ENCODE assay signal across 1 cellular context in genomic region chr2:109180786-109181185, GRCh38.
TF ChIP-seq lines count a peak whose summit lies in the region.

No MANE protein-coding gene starts in this region.

TF ChIP-seq in SK-N-SH, 30 proteins besides CTCF, POLR2A, EP300 and RAD21:
- TF ChIP-seq IRF3 (IDR thresholded peaks at IDR 0.05; ENCODE audit: low read depth, low read length), result no peak
- no peak for TF ChIP-seq GATA2 (CRISPR knock-in tag; IDR thresholded peaks at IDR 0.05)
- no peak for TF ChIP-seq SMC3 (IDR thresholded peaks at IDR 0.05; ENCODE audit: low read depth, low read length)
- no peak for TF ChIP-seq ELF1 (IDR thresholded peaks at IDR 0.05)
- no peak for TF ChIP-seq RXRA (IDR thresholded peaks at IDR 0.05; ENCODE audit: borderline replicate concordance, low read depth)
- TF ChIP-seq NFIC (IDR thresholded peaks at IDR 0.05; ENCODE audit: borderline replicate concordance), result no peak
- TF ChIP-seq NRF1 (IDR thresholded peaks at IDR 0.05; ENCODE audit: low read depth, low read length), result no peak
- no peak for TF ChIP-seq CHD2 (IDR thresholded peaks at IDR 0.05; ENCODE audit: low read length, partially characterized antibody)
- TF ChIP-seq ZBTB33 (IDR thresholded peaks at IDR 0.05; ENCODE audit: borderline replicate concordance, low read depth), result no peak
- no peak for TF ChIP-seq SIN3A (IDR thresholded peaks at IDR 0.05; ENCODE audit: borderline replicate concordance, low read depth, low read length)
- no peak for TF ChIP-seq JUND (IDR thresholded peaks at IDR 0.05)
- TF ChIP-seq FOXM1 (IDR thresholded peaks at IDR 0.05; ENCODE audit: low read depth), result no peak
- TF ChIP-seq MAX (IDR thresholded peaks at IDR 0.05; ENCODE audit: low read depth), result no peak
